25 cellular contexts compared by ENCODE assay signal in the genomic region with DNA sequence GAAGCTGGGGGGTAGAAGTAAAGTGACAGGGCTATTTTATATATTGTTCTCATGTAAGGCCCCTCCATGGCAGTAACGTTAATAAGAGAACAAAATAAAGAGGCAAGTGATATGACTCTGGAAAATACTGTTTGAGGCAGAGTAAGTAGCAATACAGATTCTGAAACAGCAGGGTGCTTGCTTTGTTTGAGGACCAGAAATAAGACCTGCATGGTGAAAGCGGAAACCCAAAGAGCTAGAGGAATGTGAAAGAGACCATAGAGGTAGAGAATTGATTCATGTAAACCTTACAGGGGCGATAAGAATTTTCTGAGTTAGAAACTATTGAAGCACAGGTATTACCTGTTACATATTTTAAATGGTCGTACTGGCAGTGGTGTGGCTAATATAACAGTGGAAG.
"Had no signal": no experiment of that assay in that cellular context is flagged by ENCODE, and none has a peak within 500 bp of the region (broad histone marks: within the 10 kb centered on the region; RNA-seq: fewer than 3 reads in every experiment).

No MANE protein-coding gene starts in this region.

- H3K4me3 ChIP-seq: esophagus muscularis mucosa, heart left ventricle, ovary, right lobe of liver, thoracic aorta, uterus had no signal

- ATAC-seq: activated CD4-positive, CD25-positive, alpha-beta regulatory T cell treated with anti-CD3 and anti-CD28 coated beads, Interleukin-2, amount 50 U/mL, for 24 hours; activated T-cell treated with anti-CD3 and anti-CD28 coated beads, Interleukin-2, amount 50 U/mL, for 4 hours; activated T-helper 17 cell treated with anti-CD3 and anti-CD28 coated beads, Interleukin-2, amount 50 U/mL, for 72 hours; foreskin keratinocyte; heart left ventricle; left ventricle myocardium superior; right lobe of liver; stimulated activated naive CD8-positive, alpha-beta T cell treated with anti-CD3 and anti-CD28 coated beads, Interleukin-15, Interleukin-2, amounts not matched to agents 100 U/mL and 50 U/mL, for 24 hours had no signal

- H3K36me3 Mint-ChIP-seq: activated CD4-positive, alpha-beta memory T cell treated with anti-CD3 and anti-CD28 coated beads for 36 hours; activated naive CD8-positive, alpha-beta T cell had no signal

- H3K4me3 Mint-ChIP-seq: activated CD4-positive, alpha-beta memory T cell treated with anti-CD3 and anti-CD28 coated beads for 36 hours; activated naive CD8-positive, alpha-beta T cell; activated T-cell treated with anti-CD3 and anti-CD28 coated beads, Interleukin-2, amount 50 U/mL, for 4 hours; activated T-helper 17 cell treated with anti-CD3 and anti-CD28 coated beads, Interleukin-2, amount 50 U/mL, for 72 hours; central memory CD8-positive, alpha-beta T cell; dendritic cell treated with granulocyte-macrophage colony-stimulating factor and Interleukin-4, amounts not matched to agents 40 ng/mL and 50 ng/mL, for 4 days; nephron had no signal

- H3K27ac Mint-ChIP-seq: activated CD4-positive, alpha-beta memory T cell treated with anti-CD3 and anti-CD28 coated beads for 36 hours; activated naive CD8-positive, alpha-beta T cell; activated T-helper 17 cell treated with anti-CD3 and anti-CD28 coated beads, Interleukin-2, amount 50 U/mL, for 72 hours; dendritic cell treated with granulocyte-macrophage colony-stimulating factor and Interleukin-4, amounts not matched to agents 40 ng/mL and 50 ng/mL, for 4 days; nephron; progenitor cell of endocrine pancreas had no signal

- H3K9me3 Mint-ChIP-seq: dendritic cell treated with granulocyte-macrophage colony-stimulating factor and Interleukin-4, amounts not matched to agents 40 ng/mL and 50 ng/mL, for 4 days; nephron had no signal

- H3K9me3 ChIP-seq: ovary, right lobe of liver, thoracic aorta, uterus had no signal

- H3K27me3 ChIP-seq: esophagus muscularis mucosa, foreskin keratinocyte, heart left ventricle, ovary, right lobe of liver, uterus had no signal

- H3K27me3 Mint-ChIP-seq: activated CD4-positive, alpha-beta memory T cell treated with anti-CD3 and anti-CD28 coated beads for 36 hours; activated naive CD8-positive, alpha-beta T cell; activated T-helper 17 cell treated with anti-CD3 and anti-CD28 coated beads, Interleukin-2, amount 50 U/mL, for 72 hours; central memory CD8-positive, alpha-beta T cell; dendritic cell treated with granulocyte-macrophage colony-stimulating factor and Interleukin-4, amounts not matched to agents 40 ng/mL and 50 ng/mL, for 4 days; progenitor cell of endocrine pancreas had no signal

- H3K27ac ChIP-seq: esophagus muscularis mucosa, foreskin keratinocyte, heart left ventricle, ovary, right lobe of liver, thoracic aorta, uterus, VCaP had no signal

- H3K36me3 ChIP-seq: esophagus muscularis mucosa, heart left ventricle, ovary, right lobe of liver, thoracic aorta, uterus had no signal

- H3K4me1 Mint-ChIP-seq: activated T-helper 17 cell treated with anti-CD3 and anti-CD28 coated beads, Interleukin-2, amount 50 U/mL, for 72 hours; central memory CD8-positive, alpha-beta T cell; nephron had no signal

- H3K4me1 ChIP-seq: esophagus muscularis mucosa, heart left ventricle, uterus had no signal

- DNase-seq: activated CD4-positive, alpha-beta memory T cell treated with anti-CD3 and anti-CD28 coated beads for 36 hours; activated CD4-positive, alpha-beta T cell treated with anti-CD3 and anti-CD28 coated beads for 48 hours; activated CD8-positive, alpha-beta memory T cell treated with anti-CD3 and anti-CD28 coated beads, Interleukin-2, amount 50 U/mL, for 48 hours; activated T-cell treated with anti-CD3 and anti-CD28 coated beads, Interleukin-2, amount 50 U/mL, for 4 hours; anterior cingulate cortex; foreskin keratinocyte; heart left ventricle; islet precursor cell; left ventricle myocardium superior; ovary; right lobe of liver; stimulated activated CD4-positive, alpha-beta T cell treated with anti-CD3 and anti-CD28 coated beads, Interleukin-2, amount 100 ng/mL, for 48 hours; stimulated activated naive CD8-positive, alpha-beta T cell treated with anti-CD3 and anti-CD28 coated beads, Interleukin-15, Interleukin-2, amounts not matched to agents 100 U/mL and 50 U/mL, for 24 hours; trophoblast cell; uterus had no signal
